Comparison of ENCODE assay signal across 1 cellular context in genomic region chr3:9508781-9509180, GRCh38.
TF ChIP-seq lines count a peak whose summit lies in the region.

No MANE protein-coding gene starts in this region.

TF ChIP-seq in IMR-90, 13 proteins besides CTCF, POLR2A, EP300 and RAD21 (continued from another document):
- TF ChIP-seq, protein P1, sequence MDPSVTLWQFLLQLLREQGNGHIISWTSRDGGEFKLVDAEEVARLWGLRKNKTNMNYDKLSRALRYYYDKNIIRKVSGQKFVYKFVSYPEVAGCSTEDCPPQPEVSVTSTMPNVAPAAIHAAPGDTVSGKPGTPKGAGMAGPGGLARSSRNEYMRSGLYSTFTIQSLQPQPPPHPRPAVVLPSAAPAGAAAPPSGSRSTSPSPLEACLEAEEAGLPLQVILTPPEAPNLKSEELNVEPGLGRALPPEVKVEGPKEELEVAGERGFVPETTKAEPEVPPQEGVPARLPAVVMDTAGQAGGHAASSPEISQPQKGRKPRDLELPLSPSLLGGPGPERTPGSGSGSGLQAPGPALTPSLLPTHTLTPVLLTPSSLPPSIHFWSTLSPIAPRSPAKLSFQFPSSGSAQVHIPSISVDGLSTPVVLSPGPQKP (IDR thresholded peaks at IDR 0.05; ENCODE audit: borderline replicate concordance, low read depth, low read length) = no peak
- TF ChIP-seq FOS (IDR thresholded peaks at IDR 0.05; ENCODE audit: low read depth, low read length) = no peak
- TF ChIP-seq RCOR1 (IDR thresholded peaks at IDR 0.05; ENCODE audit: insufficient replicate concordance, low read length) = no peak
- no peak for TF ChIP-seq CHD1 (IDR thresholded peaks at IDR 0.05; ENCODE audit: low read depth, low read length)
- no peak for TF ChIP-seq USF2 (IDR thresholded peaks at IDR 0.05; ENCODE audit: low read depth, low read length)
- no peak for TF ChIP-seq RFX5 (IDR thresholded peaks at IDR 0.05; ENCODE audit: low read depth, low read length)
- TF ChIP-seq BHLHE40 (IDR thresholded peaks at IDR 0.05; ENCODE audit: low read depth, low read length) = no peak
